20 cellular contexts compared by ENCODE assay signal in the genomic region with DNA sequence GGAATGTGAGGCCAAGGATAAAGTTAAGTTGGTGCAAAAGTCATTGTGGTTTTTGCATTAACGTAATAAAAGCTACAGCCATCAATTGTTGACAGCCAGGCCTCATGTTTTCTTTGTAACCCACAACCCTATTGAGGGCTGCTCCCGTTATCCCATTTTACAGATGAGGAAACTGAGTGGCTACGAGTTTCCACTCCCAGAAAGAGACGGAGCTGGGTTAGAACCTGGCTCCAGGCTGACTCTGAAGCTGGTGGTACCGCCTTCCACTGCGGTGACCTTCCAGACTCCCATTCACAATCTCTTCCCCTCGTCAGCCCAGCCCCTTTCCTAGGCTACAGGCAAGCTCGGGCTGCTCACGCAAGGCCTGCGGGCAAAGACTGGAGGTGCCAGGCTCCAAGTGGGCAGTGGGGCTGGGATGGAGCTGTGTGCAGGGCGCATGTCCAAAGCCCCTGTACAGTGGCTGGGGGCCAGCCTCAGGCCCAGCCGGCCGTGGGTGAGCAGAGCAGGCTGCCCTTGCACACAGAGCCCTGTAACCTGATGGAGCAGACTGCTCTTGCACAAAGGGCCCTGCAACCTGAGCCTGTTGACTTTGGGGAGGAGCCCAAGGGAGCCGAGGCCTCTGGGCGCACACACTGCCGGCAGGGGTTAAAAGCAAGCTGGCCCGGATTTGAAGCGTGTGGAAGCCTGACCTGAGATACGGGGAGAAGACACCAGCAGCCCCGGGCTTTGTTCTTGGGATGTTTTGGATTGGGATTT.
DNase-seq lines count a peak whose midpoint lies in the region; TF ChIP-seq lines count a peak whose summit lies in the region.
"Had no signal": no experiment of that assay in that cellular context is flagged by ENCODE, and none has a peak within 500 bp of the region (broad histone marks: within the 10 kb centered on the region; RNA-seq: fewer than 3 reads in every experiment).

No MANE protein-coding gene starts in this region.

- H3K36me3 ChIP-seq in prostate gland, result no peaks in the 10 kb centered on the region
- H3K36me3 ChIP-seq: BLaER1 treated with 17β-estradiol and CSF1 and Interleukin-3, amounts not matched to agents 10 nM and 100 nM had no signal

- H3K27ac ChIP-seq in prostate gland, result peak overlapping the region; percentile 27 to 61
- H3K27ac ChIP-seq: 22Rv1; BLaER1 treated with 17β-estradiol and CSF1 and Interleukin-3, amounts not matched to agents 10 nM and 100 nM had no signal

- no peaks in the 10 kb centered on the region for H3K9me3 Mint-ChIP-seq in activated naive CD4-positive, alpha-beta T cell treated with anti-CD3 and anti-CD28 coated beads for 36 hours
- H3K9me3 Mint-ChIP-seq: activated naive CD8-positive, alpha-beta T cell treated with anti-CD3 and anti-CD28 coated beads, Interleukin-2, amount 50 U/mL, for 24 hours; activated T-cell treated with anti-CD3 and anti-CD28 coated beads, Interleukin-2, amount 50 U/mL, for 72 hours; memory B cell had no signal

- TF ChIP-seq CTCF in epithelial cell of esophagus (IDR thresholded peaks at IDR 0.05; ENCODE audit: insufficient read depth, low read depth, low read length, missing control alignments) (no peak), prostate gland (IDR thresholded peaks at IDR 0.05) (peak in 1 of 4 experiments; percentile 8), GM10248 (IDR thresholded peaks at IDR 0.05; ENCODE audit: control extremely low read depth, extremely low read depth, low read depth, missing control alignments) (no peak)

- CTCF ChIA-PET in GM10248 (lab: Yijun Ruan, JAX), result no interaction called here
- CTCF ChIA-PET in activated naive CD4-positive, alpha-beta T cell treated with anti-CD3 and anti-CD28 coated beads for 36 hours (lab: Charles Lee), result interaction anchor here (0.6 to 0.9 kb wide), 3 partner anchors 15 to 322 kb away, joined by 3 to 5 read pairs (median 3); no protein-coding TSS in a partner anchor

- H3K4me3 Mint-ChIP-seq in activated naive CD4-positive, alpha-beta T cell treated with anti-CD3 and anti-CD28 coated beads for 36 hours, result no peak overlapping the region
- H3K4me3 Mint-ChIP-seq: activated naive CD8-positive, alpha-beta T cell treated with anti-CD3 and anti-CD28 coated beads, Interleukin-2, amount 50 U/mL, for 24 hours; activated T-cell treated with anti-CD3 and anti-CD28 coated beads, Interleukin-2, amount 50 U/mL, for 72 hours; memory B cell had no signal

- no peaks in the 10 kb centered on the region for H3K36me3 Mint-ChIP-seq in activated naive CD4-positive, alpha-beta T cell treated with anti-CD3 and anti-CD28 coated beads for 36 hours (ENCODE audit: low read depth)
- H3K36me3 Mint-ChIP-seq: memory B cell had no signal

- POLR2A ChIA-PET in GM10248 (lab: Yijun Ruan, JAX), result no interaction called here

- H3K4me3 ChIP-seq in epithelial cell of esophagus (ENCODE audit: low read length) (no peak overlapping the region), prostate gland (no peak overlapping the region)
- H3K4me3 ChIP-seq: BLaER1 treated with 17β-estradiol and CSF1 and Interleukin-3, amounts not matched to agents 10 nM and 100 nM had no signal

- H3K9me3 ChIP-seq in prostate gland, result no peaks in the 10 kb centered on the region
- H3K9me3 ChIP-seq: BLaER1 treated with 17β-estradiol and CSF1 and Interleukin-3, amounts not matched to agents 10 nM and 100 nM; SK-N-SH had no signal

- no peak overlapping the region for H3K27ac Mint-ChIP-seq in activated naive CD4-positive, alpha-beta T cell treated with anti-CD3 and anti-CD28 coated beads for 36 hours
- H3K27ac Mint-ChIP-seq: activated naive CD8-positive, alpha-beta T cell treated with anti-CD3 and anti-CD28 coated beads, Interleukin-2, amount 50 U/mL, for 24 hours; activated T-cell treated with anti-CD3 and anti-CD28 coated beads, Interleukin-2, amount 50 U/mL, for 72 hours; memory B cell had no signal

- WGBS in prostate gland, result 47% methylated on average over 20 of the region's 20 CpGs

- DNase-seq in DMS53 (lab: John Stamatoyannopoulos, UW) (peak; percentile 33), DMS53 treated with DMSO at 0.1 percent for 48 hours (lab: John Stamatoyannopoulos, UW; ENCODE audit: unreplicated experiment) (no peak), NCI-H345 treated with DMSO at 0.1 percent for 48 hours (lab: John Stamatoyannopoulos, UW; ENCODE audit: unreplicated experiment) (peak; percentile 28), epithelial cell of esophagus (ENCODE audit: low read depth) (peak; percentile 61), prostate gland (ENCODE audit: low spot score) (peak; percentile 75), T1000 (lab: John Stamatoyannopoulos, UW) (no peak), GM10248 (ENCODE audit: extremely low spot score) (no peak)
- no peak for DNase-seq in activated naive CD4-positive, alpha-beta T cell treated with anti-CD3 and anti-CD28 coated beads for 36 hours
- DNase-seq: activated CD4-positive, alpha-beta T cell treated with anti-CD3 and anti-CD28 coated beads, Interleukin-2, amount 50 U/mL, for 48 hours; activated naive CD8-positive, alpha-beta T cell treated with anti-CD3 and anti-CD28 coated beads, Interleukin-2, amount 50 U/mL, for 24 hours; activated T-cell treated with anti-CD3 and anti-CD28 coated beads, Interleukin-2, amount 50 U/mL, for 72 hours; caudate nucleus; DND-41; effector memory CD4-positive, alpha-beta T cell; NCI-H1930; SK-N-SH; stimulated activated CD4-positive, alpha-beta T cell treated with anti-CD3 and anti-CD28 coated beads, Interleukin-4, amount 100 ng/mL, for 24 hours had no signal

- H3K27me3 Mint-ChIP-seq in activated naive CD4-positive, alpha-beta T cell treated with anti-CD3 and anti-CD28 coated beads for 36 hours (ENCODE audit: low read depth), result peaks cover 15% of the 10 kb centered on the region

- H3K27me3 ChIP-seq in prostate gland (replicated peaks; ENCODE audit: insufficient read depth), result no peaks in the 10 kb centered on the region
- H3K27me3 ChIP-seq: BLaER1 treated with 17β-estradiol and CSF1 and Interleukin-3, amounts not matched to agents 10 nM and 100 nM had no signal

- H3K4me1 ChIP-seq in prostate gland (replicated peaks), result peaks cover 17% of the 10 kb centered on the region

- TF ChIP-seq POLR2A in prostate gland (IDR thresholded peaks at IDR 0.05), result peak; percentile 15

- intact Hi-C loops in prostate gland (cut with DNase I), result no loop called here
- intact Hi-C loops in activated naive CD4-positive, alpha-beta T cell treated with anti-CD3 and anti-CD28 coated beads for 36 hours (cut with micrococcal nuclease), result no loop called here

- H3K4me1 Mint-ChIP-seq in activated naive CD4-positive, alpha-beta T cell treated with anti-CD3 and anti-CD28 coated beads for 36 hours (ENCODE audit: low read depth), result no peaks in the 10 kb centered on the region
- H3K4me1 Mint-ChIP-seq: activated naive CD8-positive, alpha-beta T cell treated with anti-CD3 and anti-CD28 coated beads, Interleukin-2, amount 50 U/mL, for 24 hours; memory B cell had no signal

Comparison
In these comparisons a context has a peak if more than half of its experiments do, and no peak if none do; other contexts are left out.
1. DNase-seq: peak in DMS53 (single experiment), NCI-H345 treated with DMSO at 0.1 percent for 48 hours (single experiment), epithelial cell of esophagus (single experiment) and prostate gland (single experiment); none in DMS53 treated with DMSO at 0.1 percent for 48 hours (single experiment), T1000 (single experiment), GM10248 (single experiment) and activated naive CD4-positive, alpha-beta T cell treated with anti-CD3 and anti-CD28 coated beads for 36 hours (single experiment).